Comparison of ENCODE assay signal across 1 cellular context in genomic region chr20:52313335-52313963, GRCh38.
TF ChIP-seq lines count a peak whose summit lies in the region.

No MANE protein-coding gene starts in this region.

TF ChIP-seq in K562, 482 proteins besides CTCF, POLR2A, EP300 and RAD21 (continued from another document):
- TF ChIP-seq ZBTB9 (CRISPR knock-in tag; IDR thresholded peaks at IDR 0.05) = no peak
- peak; percentile 61 for TF ChIP-seq MAFG (tag; conservative IDR thresholded peaks at IDR 0.05)
- no peak for TF ChIP-seq CREBBP (IDR thresholded peaks at IDR 0.05; ENCODE audit: low read depth, low read length)
- no peak for TF ChIP-seq CREB3L1 (IDR thresholded peaks at IDR 0.05; ENCODE audit: borderline replicate concordance, low read depth)
- no peak for TF ChIP-seq NR1H2 (CRISPR knock-in tag; IDR thresholded peaks at IDR 0.05)
- TF ChIP-seq ZNF274 (IDR thresholded peaks at IDR 0.05; ENCODE audit: borderline replicate concordance, low read depth, low read length) = no peak
- TF ChIP-seq SOX6 (IDR thresholded peaks at IDR 0.05) = no peak
- TF ChIP-seq ZNF175 (CRISPR knock-in tag; IDR thresholded peaks at IDR 0.05; ENCODE audit: low read depth) = no peak
- no peak for TF ChIP-seq ZNF75A (CRISPR knock-in tag; IDR thresholded peaks at IDR 0.05)
- TF ChIP-seq ARID2 (IDR thresholded peaks at IDR 0.05) = no peak
- TF ChIP-seq HSF4 (CRISPR knock-in tag; IDR thresholded peaks at IDR 0.05; ENCODE audit: borderline replicate concordance) = no peak
- no peak for TF ChIP-seq HOXB6 (CRISPR knock-in tag; IDR thresholded peaks at IDR 0.05; ENCODE audit: borderline replicate concordance)
- no peak for TF ChIP-seq STAG1 (CRISPR knock-in tag; IDR thresholded peaks at IDR 0.05; ENCODE audit: borderline replicate concordance)
- no peak for TF ChIP-seq THRB (CRISPR knock-in tag; conservative IDR thresholded peaks at IDR 0.05)
- no peak for TF ChIP-seq YY1 (IDR thresholded peaks at IDR 0.05; ENCODE audit: borderline replicate concordance in 1 of 3, control insufficient read depth in 1 of 3, extremely low read depth in 1 of 3, insufficient read depth in 3 of 3, insufficient read length in 1 of 3, insufficient replicate concordance in 2 of 3, low read depth in 1 of 3, low read length in 2 of 3)
- no peak for TF ChIP-seq SMARCA4 (IDR thresholded peaks at IDR 0.05)
- no peak for TF ChIP-seq KAT2B (IDR thresholded peaks at IDR 0.05; ENCODE audit: low read depth, low read length)
- no peak for TF ChIP-seq TAF7 (tag; IDR thresholded peaks at IDR 0.05)
- no peak for TF ChIP-seq ELF2 (CRISPR knock-in tag; IDR thresholded peaks at IDR 0.05)
- no peak for TF ChIP-seq ZNF785 (CRISPR knock-in tag; IDR thresholded peaks at IDR 0.05)
- TF ChIP-seq, protein P1, sequence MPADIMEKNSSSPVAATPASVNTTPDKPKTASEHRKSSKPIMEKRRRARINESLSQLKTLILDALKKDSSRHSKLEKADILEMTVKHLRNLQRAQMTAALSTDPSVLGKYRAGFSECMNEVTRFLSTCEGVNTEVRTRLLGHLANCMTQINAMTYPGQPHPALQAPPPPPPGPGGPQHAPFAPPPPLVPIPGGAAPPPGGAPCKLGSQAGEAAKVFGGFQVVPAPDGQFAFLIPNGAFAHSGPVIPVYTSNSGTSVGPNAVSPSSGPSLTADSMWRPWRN (IDR thresholded peaks at IDR 0.05; ENCODE audit: low read depth) = no peak
- TF ChIP-seq, protein P2, sequence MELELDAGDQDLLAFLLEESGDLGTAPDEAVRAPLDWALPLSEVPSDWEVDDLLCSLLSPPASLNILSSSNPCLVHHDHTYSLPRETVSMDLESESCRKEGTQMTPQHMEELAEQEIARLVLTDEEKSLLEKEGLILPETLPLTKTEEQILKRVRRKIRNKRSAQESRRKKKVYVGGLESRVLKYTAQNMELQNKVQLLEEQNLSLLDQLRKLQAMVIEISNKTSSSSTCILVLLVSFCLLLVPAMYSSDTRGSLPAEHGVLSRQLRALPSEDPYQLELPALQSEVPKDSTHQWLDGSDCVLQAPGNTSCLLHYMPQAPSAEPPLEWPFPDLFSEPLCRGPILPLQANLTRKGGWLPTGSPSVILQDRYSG (tag; conservative IDR thresholded peaks at IDR 0.05; ENCODE audit: low read depth) = no peak
- TF ChIP-seq ZNF174 (CRISPR knock-in tag; IDR thresholded peaks at IDR 0.05) = no peak
- TF ChIP-seq CEBPG (CRISPR knock-in tag; IDR thresholded peaks at IDR 0.05) = no peak
- no peak for TF ChIP-seq CEBPG (tag; conservative IDR thresholded peaks at IDR 0.05 in 1 of 2, IDR thresholded peaks at IDR 0.05 in 1 of 2)
- TF ChIP-seq CTCFL (IDR thresholded peaks at IDR 0.05; ENCODE audit: borderline replicate concordance, insufficient read depth, low read depth, low read length, poor library complexity, severe bottlenecking) = no peak
